Comparison of ENCODE assay signal across 29 cellular contexts in the genomic region with DNA sequence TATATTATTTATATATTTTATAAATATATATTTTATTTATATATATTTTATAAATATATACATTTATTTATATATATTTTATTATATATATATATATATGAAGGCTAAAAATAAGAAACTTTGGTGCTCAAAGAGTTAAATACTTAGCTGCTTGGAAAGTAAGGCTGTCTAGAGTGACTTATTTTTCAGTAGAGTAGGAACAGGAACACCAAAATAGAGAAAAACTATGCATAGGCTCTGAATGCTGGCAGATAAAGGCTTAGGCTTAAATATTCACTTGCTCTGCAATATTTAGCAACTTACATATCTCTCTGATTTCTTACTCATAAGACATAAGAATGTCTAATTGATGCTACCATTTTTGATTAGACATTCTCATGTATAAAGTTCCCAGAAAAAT.
DNase-seq lines count a peak whose midpoint lies in the region; ATAC-seq, FAIRE-seq and TF ChIP-seq lines count a peak whose summit lies in the region.
"Had no signal": no experiment of that assay in that cellular context is flagged by ENCODE, and none has a peak within 500 bp of the region (broad histone marks: within the 10 kb centered on the region; RNA-seq: fewer than 3 reads in every experiment).

No MANE protein-coding gene starts in this region.

- H3K36me3 ChIP-seq in A673 (ENCODE audit: insufficient read depth, low read length, poor library complexity, severe bottlenecking) = no peaks in the 10 kb centered on the region
- H3K36me3 ChIP-seq in HepG2 (replicated peaks in 1 of 2; ENCODE audit: control insufficient read depth in 1 of 2, insufficient read depth in 2 of 2, low read length in 2 of 2) = no peaks in the 10 kb centered on the region
- H3K36me3 ChIP-seq: esophagus muscularis mucosa, left ventricle myocardium inferior, ovary had no signal

- CTCF ChIA-PET in A673 (lab: Charles Lee) = no interaction called here
- CTCF ChIA-PET in HepG2 (lab: Yijun Ruan, JAX; ENCODE audit: low intra/inter-chr PET ratio, low total read pairs) = no interaction called here

- no peak overlapping the region for H2AFZ ChIP-seq in HepG2 (ENCODE audit: low read length)

- in situ Hi-C loops in KBM-7 (cut with MboI; ENCODE audit: low pct_unique_long_range_greater_than_20kb, low sequenced_read_pairs) (no loop called here), HepG2 (cut with HindIII; ENCODE audit: extremely low pct_ligation_motif_present, low pct_unique_long_range_greater_than_20kb) (no loop called here)

- H3K79me2 ChIP-seq in HepG2 (ENCODE audit: insufficient read depth, low read length) = no peaks in the 10 kb centered on the region

- FAIRE-seq in HepG2 (lab: Jason Lieb, UNC) = no peak
- FAIRE-seq in RCC 7860 (lab: Jason Lieb, UNC) = no peak
- FAIRE-seq: GM12891, islet of Langerhans had no signal

- TF ChIP-seq CTCF in A673 (conservative IDR thresholded peaks at IDR 0.05; ENCODE audit: low read depth, low read length) = no peak
- no peak for TF ChIP-seq CTCF in HepG2 (CRISPR knock-in tag; IDR thresholded peaks at IDR 0.05)

- intact Hi-C loops in A673 (cut with micrococcal nuclease; ENCODE audit: unreplicated experiment) (no loop called here), HepG2 (cut with micrococcal nuclease; ENCODE audit: unreplicated experiment) (no loop called here)

- BruUV-seq in A673 (replicated peaks; lab: Mats Ljungman, UMichigan) (no TSS peak), HepG2 (replicated peaks; lab: Mats Ljungman, UMichigan) (no TSS peak)

- H3K4me2 ChIP-seq in HepG2 (ENCODE audit: low read depth, low read length) = no peak overlapping the region

- H3K4me1 ChIP-seq in A673 (ENCODE audit: insufficient read depth, low read length, poor library complexity, severe bottlenecking) (no peaks in the 10 kb centered on the region), HepG2 (ENCODE audit: insufficient read depth, low read length) (no peaks in the 10 kb centered on the region)
- H3K4me1 ChIP-seq: body of pancreas, esophagus muscularis mucosa, left ventricle myocardium inferior had no signal

- peak; percentile 7 for DNase-seq in A673 (ENCODE audit: low spot score)
- peak; percentile 6 for DNase-seq in DMS114 treated with DMSO at 0.1 percent for 48 hours (lab: John Stamatoyannopoulos, UW; ENCODE audit: unreplicated experiment)
- peak; percentile 29 for DNase-seq in KBM-7
- peak; percentile 29 for DNase-seq in NCI-H69 (lab: John Stamatoyannopoulos, UW)
- DNase-seq in stimulated activated CD4-positive, alpha-beta T cell treated with anti-CD3 and anti-CD28 coated beads, Interleukin-1b, Interleukin-23, amount 100 ng/mL, for 48 hours = no peak
- DNase-seq in HepG2 (ENCODE audit: low spot score) = no peak
- no peak for DNase-seq in RCC 7860 (ENCODE audit: low spot score)
- DNase-seq: activated CD4-positive, CD25-positive, alpha-beta regulatory T cell treated with anti-CD3 and anti-CD28 coated beads, Interleukin-2, amount 50 U/mL, for 72 hours; activated CD8-positive, alpha-beta T cell treated with anti-CD3 and anti-CD28 coated beads for 36 hours; activated naive CD4-positive, alpha-beta T cell treated with anti-CD3 and anti-CD28 coated beads, Interleukin-2, amount 10 ng/mL, durations not matched to agents 7 days and 5 days; body of pancreas; C1 segment of cervical spinal cord; cerebellar nuclear complex; COR-L47; dermis blood vessel endothelial cell; DMS53; foreskin fibroblast; left ventricle myocardium inferior; mesendoderm; NCI-H1436 treated with DMSO at 0.1 percent for 48 hours; NCI-H524 treated with DMSO at 0.1 percent for 48 hours; ovary; PC-3; stimulated activated naive CD4-positive, alpha-beta T cell; T-helper 17 cell had no signal

- H3K9me3 ChIP-seq in A673 (ENCODE audit: low read depth, low read length, poor library complexity, severe bottlenecking) (no peaks in the 10 kb centered on the region), HepG2 (ENCODE audit: low read length) (peaks cover 9% of the 10 kb centered on the region; the same call in 1 of the 2 replicates)
- H3K9me3 ChIP-seq: body of pancreas, esophagus muscularis mucosa, left ventricle myocardium inferior, ovary had no signal

- no peak for TF ChIP-seq EP300 in HepG2 (IDR thresholded peaks at IDR 0.05; ENCODE audit: low read depth in 2 of 2, low read length in 2 of 2)
- TF ChIP-seq EP300 in HepG2 (CRISPR knock-in tag; IDR thresholded peaks at IDR 0.05; ENCODE audit: borderline replicate concordance) = no peak

- no peak overlapping the region for H3K9ac ChIP-seq in HepG2 (ENCODE audit: insufficient read depth, low read depth, low read length)

- H3K27ac ChIP-seq in A673 (ENCODE audit: low read depth, low read length, poor library complexity, severe bottlenecking) = no peak overlapping the region
- H3K27ac ChIP-seq in HepG2 (ENCODE audit: extremely low read length, insufficient read depth, low read length) = no peak overlapping the region
- H3K27ac ChIP-seq: body of pancreas, esophagus muscularis mucosa, left ventricle myocardium inferior, ovary had no signal

- no peak for TF ChIP-seq POLR2A in HepG2 (IDR thresholded peaks at IDR 0.05; ENCODE audit: insufficient read depth in 1 of 2, low read depth in 2 of 2, low read length in 2 of 2)

- no peak for ATAC-seq in HepG2
- ATAC-seq: body of pancreas, HCT116, PC-3, T-helper 17 cell had no signal

- POLR2A ChIA-PET in A673 (lab: Charles Lee; ENCODE audit: low non-redundant PET) = no interaction called here
- POLR2A ChIA-PET in HepG2 (lab: Yijun Ruan, JAX) = no interaction called here

- no peaks in the 10 kb centered on the region for H3K27me3 ChIP-seq in A673 (replicated peaks; ENCODE audit: insufficient read depth, low read depth, low read length, poor library complexity)
- H3K27me3 ChIP-seq in HepG2 (ENCODE audit: control insufficient read depth in 1 of 2, insufficient read depth in 2 of 2, low read length in 2 of 2) = no peaks in the 10 kb centered on the region
- H3K27me3 ChIP-seq: body of pancreas, esophagus muscularis mucosa, ovary had no signal

- H4K20me1 ChIP-seq in HepG2 (ENCODE audit: insufficient read depth, low read length) = no peaks in the 10 kb centered on the region

- TF ChIP-seq RAD21 in HepG2 (CRISPR knock-in tag; IDR thresholded peaks at IDR 0.05) = no peak

- H3K4me3 ChIP-seq in A673 (ENCODE audit: low read depth, low read length, poor library complexity, severe bottlenecking) (no peak overlapping the region), HepG2 (replicated peaks in 1 of 3; ENCODE audit: insufficient read depth in 1 of 3, low read depth in 2 of 3, low read length in 3 of 3) (no peak overlapping the region)
- H3K4me3 ChIP-seq: body of pancreas, esophagus muscularis mucosa, left ventricle myocardium inferior, ovary had no signal

TF ChIP-seq in HepG2, 621 proteins besides CTCF, POLR2A, EP300 and RAD21 (continues in another document):
- TF ChIP-seq MXD1 (CRISPR knock-in tag; IDR thresholded peaks at IDR 0.05) (no peak), PHF8 (CRISPR knock-in tag; IDR thresholded peaks at IDR 0.05) (no peak), ZSCAN5A (CRISPR knock-in tag; IDR thresholded peaks at IDR 0.05; ENCODE audit: borderline replicate concordance) (no peak)

Comparison
In these comparisons a context has a peak if more than half of its experiments do, and no peak if none do; other contexts are left out.
1. DNase-seq: peak in A673 (single experiment), DMS114 treated with DMSO at 0.1 percent for 48 hours (single experiment), KBM-7 (single experiment) and NCI-H69 (single experiment); none in stimulated activated CD4-positive, alpha-beta T cell treated with anti-CD3 and anti-CD28 coated beads, Interleukin-1b, Interleukin-23, amount 100 ng/mL, for 48 hours (single experiment), HepG2 (single experiment) and RCC 7860 (single experiment).